17 cellular contexts compared by ENCODE assay signal in the genomic region with DNA sequence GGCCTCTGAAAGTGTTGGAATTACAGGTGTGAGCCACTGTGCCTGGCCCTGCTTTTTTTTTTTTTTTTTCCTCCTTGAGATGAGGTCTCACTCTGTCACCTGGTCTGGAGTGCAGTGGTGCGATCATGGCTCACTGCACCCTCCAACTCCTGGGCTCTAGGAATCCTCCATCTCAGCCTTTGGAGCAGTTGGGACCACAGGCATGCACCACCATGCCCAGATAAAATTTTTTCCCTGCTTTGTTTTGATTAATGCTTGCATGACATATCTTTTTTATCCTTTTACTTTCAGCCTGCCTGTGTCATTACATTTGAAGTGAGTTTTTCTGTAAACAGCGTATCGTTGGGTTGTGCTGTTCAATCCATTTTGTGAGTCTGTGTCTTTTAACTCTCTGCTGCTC.
"Had no signal": no experiment of that assay in that cellular context is flagged by ENCODE, and none has a peak within 500 bp of the region (broad histone marks: within the 10 kb centered on the region; RNA-seq: fewer than 3 reads in every experiment).

No MANE protein-coding gene starts in this region.

- H3K4me1 ChIP-seq: adrenal gland, body of pancreas, foreskin keratinocyte, heart right ventricle, lower lobe of right lung, psoas muscle, stomach had no signal

- H3K27ac ChIP-seq: adrenal gland, body of pancreas, foreskin keratinocyte, heart right ventricle, lower lobe of right lung, psoas muscle, stomach, thoracic aorta had no signal

- H3K27me3 ChIP-seq: adrenal gland, body of pancreas, foreskin keratinocyte, heart right ventricle, stomach had no signal

- H3K9me3 ChIP-seq: adrenal gland, body of pancreas, lower lobe of right lung, psoas muscle, stomach, thoracic aorta had no signal

- H3K4me3 ChIP-seq: adrenal gland, body of pancreas, heart right ventricle, lower lobe of right lung, psoas muscle, stomach, thoracic aorta had no signal

- ATAC-seq: body of pancreas, foreskin keratinocyte, heart right ventricle, left cardiac atrium, lower lobe of right lung, psoas muscle, sciatic nerve had no signal

- DNase-seq: activated B cell treated with CpG ODN at 0.5 μM for 24 hours; activated CD4-positive, alpha-beta T cell treated with anti-CD3 and anti-CD28 coated beads for 48 hours; activated CD8-positive, alpha-beta memory T cell treated with anti-CD3 and anti-CD28 coated beads for 24 hours; activated naive CD4-positive, alpha-beta T cell treated with anti-CD3 and anti-CD28 coated beads, Interleukin-2, amount 50 U/mL, for 16 hours; body of pancreas; cortex of kidney; effector CD4-positive, alpha-beta T cell; foreskin keratinocyte; heart right ventricle; left cardiac atrium; lower lobe of right lung; psoas muscle; stomach; T-helper 2 cell had no signal
